Comparison of ENCODE assay signal across 8 cellular contexts in the genomic region with DNA sequence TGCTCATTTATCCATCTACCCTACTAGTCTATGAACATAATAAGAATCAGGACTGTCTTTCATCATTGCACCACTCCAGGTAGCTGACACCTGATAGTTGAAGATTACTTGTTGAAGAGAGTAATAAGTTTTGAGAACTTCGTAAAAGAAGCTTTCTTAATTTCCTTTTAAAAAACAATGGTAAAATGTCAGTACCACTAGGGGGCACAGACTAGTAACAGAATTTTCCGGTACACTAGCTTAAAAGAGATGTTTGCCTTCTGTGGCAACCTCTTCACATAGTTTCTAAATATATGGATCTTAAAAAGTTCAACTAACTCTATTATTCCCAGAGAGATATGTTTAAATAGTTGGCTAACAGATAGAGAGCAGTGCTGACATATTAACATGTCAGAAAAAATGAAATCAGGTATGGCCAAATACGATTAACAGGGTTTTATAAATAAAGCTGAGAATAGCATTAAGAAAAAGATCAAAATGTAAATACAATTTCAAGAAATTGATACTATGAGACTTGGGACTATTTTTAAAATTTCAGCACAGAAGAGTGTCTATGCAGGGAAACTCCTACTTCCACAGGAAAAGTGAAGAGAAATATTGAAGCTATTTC. TPM values are rescaled to one million over a fixed set of nuclear protein-coding genes. Genes with fewer than 3 reads are reported as not detected.
DNase-seq lines count a peak whose midpoint lies in the region; ATAC-seq, FAIRE-seq and TF ChIP-seq lines count a peak whose summit lies in the region.

No MANE protein-coding gene starts in this region.

- H3K79me2 ChIP-seq in fibroblast of lung (ENCODE audit: control insufficient read depth, insufficient read depth, low read length) = no peaks in the 10 kb centered on the region

- TF ChIP-seq POLR2A in A549 (IDR thresholded peaks at IDR 0.05; ENCODE audit: low read length) = no peak

- TF ChIP-seq CTCF in A549 (IDR thresholded peaks at IDR 0.05) (peak; percentile 64), GM06990 (IDR thresholded peaks at IDR 0.05; ENCODE audit: insufficient read depth, low read length, poor library complexity, severe bottlenecking) (peak; percentile 62), fibroblast of lung (conservative IDR thresholded peaks at IDR 0.05 in 1 of 2, IDR thresholded peaks at IDR 0.05 in 1 of 2; ENCODE audit: low read depth in 1 of 2, low read length in 2 of 2) (peak; percentile 46 to 64), mucosa of descending colon (IDR thresholded peaks at IDR 0.05) (no peak)

- no peaks in the 10 kb centered on the region for H3K4me1 ChIP-seq in A549
- no peaks in the 10 kb centered on the region for H3K4me1 ChIP-seq in fibroblast of lung (ENCODE audit: control insufficient read depth, extremely low read depth, insufficient read depth, low read length)
- peaks cover 19% of the 10 kb centered on the region for H3K4me1 ChIP-seq in skeletal muscle satellite cell (ENCODE audit: control insufficient read depth, insufficient read depth, low read length)
- peaks cover 8% of the 10 kb centered on the region for H3K4me1 ChIP-seq in mucosa of descending colon (ENCODE audit: low read depth)

- POLR2A ChIA-PET in A549 (lab: Yijun Ruan, JAX) = no interaction called here

- H3K27me3 ChIP-seq in GM06990 (replicated peaks; ENCODE audit: control insufficient read depth, insufficient read depth, low read length) (no peaks in the 10 kb centered on the region), fibroblast of lung (ENCODE audit: control insufficient read depth, insufficient read depth, low read length) (no peaks in the 10 kb centered on the region), skeletal muscle satellite cell (ENCODE audit: control insufficient read depth, insufficient read depth, low read length) (no peaks in the 10 kb centered on the region), H7 (ENCODE audit: control insufficient read depth, insufficient read depth, low read length) (peaks cover 28% of the 10 kb centered on the region)

- H3K36me3 ChIP-seq in GM06990 (ENCODE audit: control insufficient read depth, insufficient read depth, low read length) (no peaks in the 10 kb centered on the region), fibroblast of lung (ENCODE audit: control insufficient read depth, insufficient read depth, low read length) (no peaks in the 10 kb centered on the region), skeletal muscle satellite cell (ENCODE audit: insufficient read depth, low read length) (no peaks in the 10 kb centered on the region), H7 (replicated peaks; ENCODE audit: control insufficient read depth, insufficient read depth, low read length) (no peaks in the 10 kb centered on the region), mucosa of descending colon (ENCODE audit: low read depth) (no peaks in the 10 kb centered on the region)

- no peak for TF ChIP-seq EP300 in A549 (IDR thresholded peaks at IDR 0.05)

- H3K4me2 ChIP-seq in A549 (no peak overlapping the region), fibroblast of lung (ENCODE audit: extremely low read depth, insufficient read depth, low read length) (no peak overlapping the region), skeletal muscle satellite cell (ENCODE audit: low read length) (peak overlapping the region; percentile 26)

- CTCF ChIA-PET in A549 (lab: Yijun Ruan, JAX) = interaction anchor here (0.6 to 10.1 kb wide), 28 partner anchors 10 to 710 kb away, joined by 3 to 125 read pairs (median 4); no protein-coding TSS in a partner anchor

- intact Hi-C loops in mucosa of descending colon (cut with DNase I, micrococcal nuclease) = loop anchor here in 1 of 2 donors (10.0 kb wide), 1 partner anchor 508 kb away; no protein-coding TSS in a partner anchor

- H3K4me3 ChIP-seq in A549 = no peak overlapping the region
- no peak overlapping the region for H3K4me3 ChIP-seq in GM06990 (replicated peaks; ENCODE audit: low read depth, low read length)
- no peak overlapping the region for H3K4me3 ChIP-seq in fibroblast of lung (replicated peaks in 1 of 4; ENCODE audit: control extremely low read depth in 1 of 4, insufficient read depth in 1 of 4, low read depth in 3 of 4, low read length in 4 of 4)
- no peak overlapping the region for H3K4me3 ChIP-seq in skeletal muscle satellite cell (ENCODE audit: low read length)
- no peak overlapping the region for H3K4me3 ChIP-seq in H7 (ENCODE audit: insufficient read depth, low read depth, low read length)
- H3K4me3 ChIP-seq in mucosa of descending colon = no peak overlapping the region

- ATAC-seq in A549 = no peak
- no peak for ATAC-seq in mucosa of descending colon

- 32% methylated on average over 3 of the region's 3 CpGs for WGBS in A549 (ENCODE audit: missing lambda C conversion rate)

- H3K27ac ChIP-seq in A549 (no peak overlapping the region), fibroblast of lung (ENCODE audit: insufficient read depth, low read length) (no peak overlapping the region)

- H3K9me3 ChIP-seq in A549 = no peaks in the 10 kb centered on the region
- H3K9me3 ChIP-seq in fibroblast of lung (ENCODE audit: control insufficient read depth, insufficient read depth, low read depth, low read length) = no peaks in the 10 kb centered on the region
- no peaks in the 10 kb centered on the region for H3K9me3 ChIP-seq in skeletal muscle satellite cell (replicated peaks; ENCODE audit: low read length)
- no peaks in the 10 kb centered on the region for H3K9me3 ChIP-seq in mucosa of descending colon

- no peaks in the 10 kb centered on the region for H4K20me1 ChIP-seq in fibroblast of lung (ENCODE audit: control insufficient read depth, extremely low read depth, insufficient read depth, low read length)

- H3K9ac ChIP-seq in fibroblast of lung (ENCODE audit: insufficient read depth, low read length) (no peak overlapping the region), skeletal muscle satellite cell (ENCODE audit: low read depth, low read length) (no peak overlapping the region)

- no peak for FAIRE-seq in A549 (lab: Jason Lieb, UNC)

- peak; percentile 64 to 65 for TF ChIP-seq RAD21 in A549 (conservative IDR thresholded peaks at IDR 0.05 in 1 of 2, IDR thresholded peaks at IDR 0.05 in 1 of 2)

- DNase-seq in A549 (ENCODE audit: low read depth in 1 of 2, low spot score in 1 of 2) (peak in 1 of 2 experiments; percentile 31), GM06990 (ENCODE audit: extremely low read depth, insufficient read length) (no peak), OCI-M1 (lab: John Stamatoyannopoulos, UW) (peak; percentile 83), fibroblast of lung (ENCODE audit: low read depth in 2 of 2) (peak; percentile 39 to 73), H7 (no peak), mucosa of descending colon (no peak)
- no peak for DNase-seq in stimulated activated CD4-positive, alpha-beta T cell treated with anti-CD3 and anti-CD28 coated beads, Interleukin-12 subunit alpha, Interleukin-12 subunit beta, amount 100 ng/mL, for 4 hours

- H2AFZ ChIP-seq in fibroblast of lung (ENCODE audit: low read length) = no peak overlapping the region

TF ChIP-seq in A549, 52 proteins besides CTCF, POLR2A, EP300 and RAD21:
- TF ChIP-seq SMC3 (IDR thresholded peaks at IDR 0.05) (peak; percentile 64), HEYL (CRISPR knock-in tag; IDR thresholded peaks at IDR 0.05) (no peak), ZSCAN20 (CRISPR knock-in tag; IDR thresholded peaks at IDR 0.05) (no peak)

RNA-seq across cellular contexts. Expression of a gene that starts 5.4 kb away (rescaled TPM):
- 1.2 TPM in 2 replicates for polyA plus RNA-seq in A549 (2011; rRNA removed)
- 0.40 and 0.48 TPM in 2 replicates for polyA plus RNA-seq in A549 (2012; cell fraction: cytosol; rRNA removed)
- 0.41 and 0.61 TPM in 2 replicates for polyA plus RNA-seq in A549 (2012; cell fraction: nucleus; rRNA removed)
- polyA plus RNA-seq in A549 (2017; fragmentation: RNase III; extraction: RNeasy Plus Mini Kit Qiagen cat#74134 plus additional on column Dnase treatment) = 1.3 to 1.5 TPM (median 1.4 TPM) in 3 replicates
- 2.7 and 6.5 TPM in 2 replicates for polyA minus RNA-seq in A549 (2011; rRNA and poly(A)+ RNA removed)
- total RNA-seq in fibroblast of lung = 4.6 and 4.9 TPM in 2 replicates
- 0.74 and 3.1 TPM in 2 replicates for polyA plus RNA-seq in fibroblast of lung
- polyA plus RNA-seq in fibroblast of lung (2012) = 0.93 and 2.8 TPM in 2 replicates
- 2.9 and 7.2 TPM in 2 replicates for polyA minus RNA-seq in fibroblast of lung (ENCODE audit: low replicate concordance)
- 2.3 and 3.3 TPM in 2 replicates for total RNA-seq in skeletal muscle satellite cell (2012; rRNA removed)
- 0.18 and 0.31 TPM in 2 replicates for total RNA-seq in H7 (2014; rRNA removed; shearing (Covaris generic))
- total RNA-seq in mucosa of descending colon = 1 to 10 TPM in 1 of 3 donors, under 1 TPM in 2; 0.14 to 2.3 (median 0.17) TPM

Comparison
In these comparisons a context has a peak if more than half of its experiments do, and no peak if none do; other contexts are left out.
1. DNase-seq: peak in OCI-M1 (single experiment) and fibroblast of lung (2 of 2); none in GM06990 (single experiment), stimulated activated CD4-positive, alpha-beta T cell treated with anti-CD3 and anti-CD28 coated beads, Interleukin-12 subunit alpha, Interleukin-12 subunit beta, amount 100 ng/mL, for 4 hours (single experiment), H7 (single experiment) and mucosa of descending colon (0 of 3).